In genomic region chr11:96246718-96247540, GRCh38 we compare ENCODE assay signal across 8 cellular contexts.
DNase-seq lines count a peak whose midpoint lies in the region; ATAC-seq and TF ChIP-seq lines count a peak whose summit lies in the region.

No MANE protein-coding gene starts in this region.

- DNase-seq in Calu3 (no peak), NB4 (ENCODE audit: low read depth) (peak; percentile 87), MCF 10A (ENCODE audit: unreplicated experiment) (peak; percentile 71), neural crest cell (ENCODE audit: low read depth, low spot score) (no peak), posterior vena cava (ENCODE audit: low spot score) (no peak), NCI-H524 (lab: John Stamatoyannopoulos, UW) (no peak)

- H3K27ac Mint-ChIP-seq in Calu3 (ENCODE audit: unreplicated experiment) (peak overlapping the region; percentile 86), MCF 10A (ENCODE audit: low read depth, unreplicated experiment) (peak overlapping the region; percentile 75), neural crest cell (ENCODE audit: unreplicated experiment) (peak overlapping the region; percentile 96)

- ATAC-seq in HG03439 (IDR thresholded peaks at IDR 0.05; ENCODE audit: unreplicated experiment) (no peak), esophagus mucosa (no peak)

- H3K4me3 ChIP-seq in NB4 (ENCODE audit: low read depth, low read length), result no peak overlapping the region

- TF ChIP-seq POLR2A in NB4 (IDR thresholded peaks at IDR 0.05; ENCODE audit: extremely low read depth, insufficient read length), result peak; percentile 33

- H3K9me3 Mint-ChIP-seq in Calu3 (ENCODE audit: low read depth, unreplicated experiment), result peaks cover 4% of the 10 kb centered on the region
- H3K9me3 Mint-ChIP-seq in MCF 10A (ENCODE audit: unreplicated experiment), result peaks cover 16% of the 10 kb centered on the region
- peaks cover 2% of the 10 kb centered on the region for H3K9me3 Mint-ChIP-seq in neural crest cell

- no TSS peak for BruUV-seq in Calu3 (replicated peaks; lab: Mats Ljungman, UMichigan)
- BruUV-seq in MCF 10A (replicated peaks; lab: Mats Ljungman, UMichigan), result no TSS peak

- H3K27me3 Mint-ChIP-seq in Calu3 (ENCODE audit: unreplicated experiment) (no peaks in the 10 kb centered on the region), MCF 10A (ENCODE audit: insufficient read depth, unreplicated experiment) (no peaks in the 10 kb centered on the region), neural crest cell (ENCODE audit: low read depth) (no peaks in the 10 kb centered on the region)

- CTCF ChIA-PET in Calu3 (lab: Charles Lee), result interaction anchor here (1.0 to 1.1 kb wide), 2 partner anchors 91 to 96 kb away, joined by 5 read pairs; partner anchors contain the start of gene MAML2
- CTCF ChIA-PET in MCF 10A (lab: Yijun Ruan, JAX), result interaction anchor here (1.1 kb wide), 1 partner anchor 95 kb away, joined by 3 read pairs; no protein-coding TSS in a partner anchor

- H3K4me3 Mint-ChIP-seq in Calu3 (ENCODE audit: low read depth, unreplicated experiment) (peak overlapping the region; percentile 47), MCF 10A (ENCODE audit: unreplicated experiment) (peak overlapping the region; percentile 29), neural crest cell (peak overlapping the region; percentile 53)

- intact Hi-C loops in Calu3 (cut with micrococcal nuclease; ENCODE audit: unreplicated experiment) (loop anchor here (10.0 kb wide), 1 partner anchor 58 kb away; no protein-coding TSS in a partner anchor), MCF 10A (cut with micrococcal nuclease) (no loop called here), posterior vena cava (cut with DNase I) (no loop called here)

- peaks cover 52% of the 10 kb centered on the region for H3K4me1 Mint-ChIP-seq in Calu3 (ENCODE audit: low read depth, unreplicated experiment)
- peaks cover 32% of the 10 kb centered on the region for H3K4me1 Mint-ChIP-seq in MCF 10A (ENCODE audit: insufficient read depth, unreplicated experiment)
- peaks cover 69% of the 10 kb centered on the region for H3K4me1 Mint-ChIP-seq in neural crest cell

- TF ChIP-seq CTCF in Calu3 (IDR thresholded peaks at IDR 0.05; ENCODE audit: unreplicated experiment) (no peak), NB4 (IDR thresholded peaks at IDR 0.05; ENCODE audit: low read depth, low read length) (no peak), MCF 10A (IDR thresholded peaks at IDR 0.05; ENCODE audit: unreplicated experiment) (no peak), neural crest cell (conservative IDR thresholded peaks at IDR 0.05) (no peak)

- H3K36me3 Mint-ChIP-seq in Calu3 (ENCODE audit: insufficient read depth, unreplicated experiment) (peaks cover 17% of the 10 kb centered on the region), MCF 10A (ENCODE audit: insufficient read depth, unreplicated experiment) (peaks cover 21% of the 10 kb centered on the region), neural crest cell (ENCODE audit: low read depth) (peaks cover 2% of the 10 kb centered on the region)

- POLR2A ChIA-PET in MCF 10A (lab: Yijun Ruan, JAX), result interaction anchor here (0.5 to 1.2 kb wide), 10 partner anchors 10 to 192 kb away, joined by 3 to 7 read pairs (median 3); partner anchors contain the start of genes JRKL and MAML2

Comparison
In these comparisons a context has a peak if more than half of its experiments do, and no peak if none do; other contexts are left out.
1. DNase-seq: peak in NB4 (single experiment) and MCF 10A (single experiment); none in Calu3 (single experiment), neural crest cell (single experiment), posterior vena cava (single experiment) and NCI-H524 (0 of 2).
2. Peak in every context shown above with its lines, with median percentiles within 50 percentile points of each other: H3K27ac Mint-ChIP-seq and H3K4me3 Mint-ChIP-seq.